ENCODE assay signal across 6 cellular contexts in the genomic region with DNA sequence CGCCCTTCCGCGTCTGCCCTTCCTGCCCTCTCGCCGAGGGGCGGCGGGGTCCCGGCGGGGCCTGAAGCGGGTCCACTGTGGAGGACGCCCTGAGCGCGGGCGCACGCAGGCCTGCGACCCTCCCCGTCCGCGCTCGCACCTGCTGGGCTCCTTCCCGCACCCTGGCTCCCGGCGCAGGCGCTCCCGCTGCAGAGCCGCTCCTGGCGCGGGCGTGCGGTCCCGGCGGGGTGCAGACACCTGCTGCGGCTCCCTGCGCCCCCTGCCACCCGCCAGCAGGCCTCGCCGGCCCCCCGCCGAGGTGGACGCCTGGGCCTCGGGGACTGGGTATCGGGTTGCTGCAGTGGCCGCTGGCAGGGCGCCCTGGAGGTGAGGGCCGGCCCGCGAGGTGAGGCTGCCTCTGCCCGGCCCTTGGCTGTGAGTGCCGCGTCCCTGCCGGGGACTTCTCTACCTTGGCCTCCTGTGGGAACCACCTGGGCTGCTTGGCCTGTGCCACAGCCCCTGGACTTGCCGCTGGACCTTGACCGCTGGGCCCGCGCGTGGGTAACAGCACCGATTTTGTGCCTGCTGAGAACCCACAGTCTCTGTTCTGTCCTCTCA. TPM values are rescaled to one million over a fixed set of nuclear protein-coding genes. Genes with fewer than 3 reads are reported as not detected.
DNase-seq lines count a peak whose midpoint lies in the region; ATAC-seq, FAIRE-seq and TF ChIP-seq lines count a peak whose summit lies in the region.

No MANE protein-coding gene starts in this region.

- no peak for DNase-seq in CD8-positive, alpha-beta memory T cell
- DNase-seq in activated CD8-positive, alpha-beta T cell treated with anti-CD3 and anti-CD28 coated beads for 36 hours = no peak
- no peak for DNase-seq in frontal cortex (ENCODE audit: low spot score in 2 of 2)
- DNase-seq in LoVo (ENCODE audit: low spot score) = no peak

- peaks cover 0 to 3% (median 0%) of the 10 kb centered on the region in 3 donors for H3K36me3 Mint-ChIP-seq in CD8-positive, alpha-beta memory T cell
- no peaks in the 10 kb centered on the region for H3K36me3 Mint-ChIP-seq in activated CD8-positive, alpha-beta T cell treated with anti-CD3 and anti-CD28 coated beads for 36 hours (ENCODE audit: low read depth)

- no peak for TF ChIP-seq CTCF in activated CD8-positive, alpha-beta T cell treated with anti-CD3 and anti-CD28 coated beads for 36 hours (IDR thresholded peaks at IDR 0.05)
- no peak for TF ChIP-seq CTCF in liver (IDR thresholded peaks at IDR 0.05; ENCODE audit: low read depth, low read length, missing input control)

- peak overlapping the region; percentile 67 for H3K27ac ChIP-seq in CD8-positive, alpha-beta memory T cell (ENCODE audit: low read depth, low read length)
- peak overlapping the region; percentile 82 to 87 for H3K27ac ChIP-seq in liver (ENCODE audit: low read depth in 1 of 2, low read length in 2 of 2)

- peak overlapping the region in 1 of 2 donors; percentile 84 for H3K9ac ChIP-seq in liver (ENCODE audit: low read depth in 1 of 2, low read length in 2 of 2)

- no peaks in the 10 kb centered on the region for H3K27me3 Mint-ChIP-seq in CD8-positive, alpha-beta memory T cell
- H3K27me3 Mint-ChIP-seq in activated CD8-positive, alpha-beta T cell treated with anti-CD3 and anti-CD28 coated beads for 36 hours = no peaks in the 10 kb centered on the region

- H3K9me3 Mint-ChIP-seq in CD8-positive, alpha-beta memory T cell = no peaks in the 10 kb centered on the region
- no peaks in the 10 kb centered on the region for H3K9me3 Mint-ChIP-seq in activated CD8-positive, alpha-beta T cell treated with anti-CD3 and anti-CD28 coated beads for 36 hours

- H3K27ac Mint-ChIP-seq in CD8-positive, alpha-beta memory T cell = peak overlapping the region in 2 of 8 donors; percentile 60 to 75
- peak overlapping the region; percentile 15 for H3K27ac Mint-ChIP-seq in activated CD8-positive, alpha-beta T cell treated with anti-CD3 and anti-CD28 coated beads for 36 hours

- H3K27me3 ChIP-seq in CD8-positive, alpha-beta memory T cell (ENCODE audit: insufficient read depth, low read length, poor library complexity, severe bottlenecking) = no peaks in the 10 kb centered on the region
- H3K27me3 ChIP-seq in liver (ENCODE audit: control insufficient read depth in 4 of 4, insufficient read depth in 4 of 4, low read length in 3 of 4) = no peaks in the 10 kb centered on the region

- H3K9me3 ChIP-seq in CD8-positive, alpha-beta memory T cell (ENCODE audit: low read length) = no peaks in the 10 kb centered on the region
- H3K9me3 ChIP-seq in liver (ENCODE audit: control insufficient read depth in 4 of 4, low read length in 3 of 4) = no peaks in the 10 kb centered on the region

- 2% methylated on average over 57 of the region's 57 CpGs for WGBS in liver

- POLR2A ChIA-PET in CD8-positive, alpha-beta memory T cell (lab: Charles Lee) = interaction anchor here (1.4 kb wide), 1 partner anchor 27 kb away, joined by 5 read pairs; no protein-coding TSS in a partner anchor
- POLR2A ChIA-PET in activated CD8-positive, alpha-beta T cell treated with anti-CD3 and anti-CD28 coated beads for 36 hours (lab: Charles Lee) = no interaction called here

- intact Hi-C loops in activated CD8-positive, alpha-beta T cell treated with anti-CD3 and anti-CD28 coated beads for 36 hours (cut with micrococcal nuclease) = no loop called here

- peaks cover 15% of the 10 kb centered on the region for H3K4me1 ChIP-seq in CD8-positive, alpha-beta memory T cell (ENCODE audit: insufficient read depth, low read length)
- H3K4me1 ChIP-seq in liver (ENCODE audit: control insufficient read depth in 4 of 4, insufficient read depth in 4 of 4, low read length in 3 of 4) = peaks cover 10 to 37% (median 33%) of the 10 kb centered on the region in 4 donors

- H3K4me3 ChIP-seq in CD8-positive, alpha-beta memory T cell (ENCODE audit: low read length) = peak overlapping the region; percentile 56
- peak overlapping the region; percentile 66 to 84 (median 80) for H3K4me3 ChIP-seq in liver (ENCODE audit: low read depth in 1 of 3, low read length in 3 of 3)

- no peak for TF ChIP-seq RAD21 in liver (IDR thresholded peaks at IDR 0.05)

- peak overlapping the region; percentile 16 to 91 (median 80) for H3K4me3 Mint-ChIP-seq in CD8-positive, alpha-beta memory T cell
- peak overlapping the region; percentile 80 for H3K4me3 Mint-ChIP-seq in activated CD8-positive, alpha-beta T cell treated with anti-CD3 and anti-CD28 coated beads for 36 hours

- CTCF ChIA-PET in CD8-positive, alpha-beta memory T cell (lab: Charles Lee) = no interaction called here
- CTCF ChIA-PET in activated CD8-positive, alpha-beta T cell treated with anti-CD3 and anti-CD28 coated beads for 36 hours (lab: Charles Lee) = no interaction called here

- H3K4me1 Mint-ChIP-seq in CD8-positive, alpha-beta memory T cell = peaks cover 14 to 34% (median 17%) of the 10 kb centered on the region in 3 donors
- peaks cover 23% of the 10 kb centered on the region for H3K4me1 Mint-ChIP-seq in activated CD8-positive, alpha-beta T cell treated with anti-CD3 and anti-CD28 coated beads for 36 hours (ENCODE audit: low read depth)

- FAIRE-seq in frontal cortex (lab: Jason Lieb, UNC) = no peak

- peak; percentile 13 for ATAC-seq in HG02588 (IDR thresholded peaks at IDR 0.05; ENCODE audit: unreplicated experiment)
- no peak for ATAC-seq in activated CD8-positive, alpha-beta T cell treated with anti-CD3 and anti-CD28 coated beads for 36 hours

- H3K36me3 ChIP-seq in CD8-positive, alpha-beta memory T cell (ENCODE audit: insufficient read depth, low read length) = no peaks in the 10 kb centered on the region
- no peaks in the 10 kb centered on the region for H3K36me3 ChIP-seq in liver (ENCODE audit: control insufficient read depth in 4 of 4, insufficient read depth in 3 of 4, low read depth in 1 of 4, low read length in 3 of 4)

TF ChIP-seq in liver, 16 proteins besides CTCF, POLR2A, EP300 and RAD21 (continues in another document):
- TF ChIP-seq EGR1 (IDR thresholded peaks at IDR 0.05; ENCODE audit: low read depth in 2 of 2) = no peak
- TF ChIP-seq HNF4A (conservative IDR thresholded peaks at IDR 0.05) = peak; percentile 27 to 50
- no peak for TF ChIP-seq NR2F2 (IDR thresholded peaks at IDR 0.05)
- no peak for TF ChIP-seq TAF1 (conservative IDR thresholded peaks at IDR 0.05)
- TF ChIP-seq JUND (IDR thresholded peaks at IDR 0.05) = no peak
- TF ChIP-seq YY1 (IDR thresholded peaks at IDR 0.05) = no peak
- TF ChIP-seq, protein P1, sequence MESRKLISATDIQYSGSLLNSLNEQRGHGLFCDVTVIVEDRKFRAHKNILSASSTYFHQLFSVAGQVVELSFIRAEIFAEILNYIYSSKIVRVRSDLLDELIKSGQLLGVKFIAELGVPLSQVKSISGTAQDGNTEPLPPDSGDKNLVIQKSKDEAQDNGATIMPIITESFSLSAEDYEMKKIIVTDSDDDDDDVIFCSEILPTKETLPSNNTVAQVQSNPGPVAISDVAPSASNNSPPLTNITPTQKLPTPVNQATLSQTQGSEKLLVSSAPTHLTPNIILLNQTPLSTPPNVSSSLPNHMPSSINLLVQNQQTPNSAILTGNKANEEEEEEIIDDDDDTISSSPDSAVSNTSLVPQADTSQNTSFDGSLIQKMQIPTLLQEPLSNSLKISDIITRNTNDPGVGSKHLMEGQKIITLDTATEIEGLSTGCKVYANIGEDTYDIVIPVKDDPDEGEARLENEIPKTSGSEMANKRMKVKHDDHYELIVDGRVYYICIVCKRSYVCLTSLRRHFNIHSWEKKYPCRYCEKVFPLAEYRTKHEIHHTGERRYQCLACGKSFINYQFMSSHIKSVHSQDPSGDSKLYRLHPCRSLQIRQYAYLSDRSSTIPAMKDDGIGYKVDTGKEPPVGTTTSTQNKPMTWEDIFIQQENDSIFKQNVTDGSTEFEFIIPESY (IDR thresholded peaks at IDR 0.05) = no peak
- no peak for TF ChIP-seq GABPA (IDR thresholded peaks at IDR 0.05 in 1 of 2, conservative IDR thresholded peaks at IDR 0.05 in 1 of 2)
- TF ChIP-seq RXRA (IDR thresholded peaks at IDR 0.05) = no peak
- peak; percentile 21 for TF ChIP-seq SP1 (IDR thresholded peaks at IDR 0.05)
- TF ChIP-seq, protein P2, sequence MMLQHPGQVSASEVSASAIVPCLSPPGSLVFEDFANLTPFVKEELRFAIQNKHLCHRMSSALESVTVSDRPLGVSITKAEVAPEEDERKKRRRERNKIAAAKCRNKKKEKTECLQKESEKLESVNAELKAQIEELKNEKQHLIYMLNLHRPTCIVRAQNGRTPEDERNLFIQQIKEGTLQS (IDR thresholded peaks at IDR 0.05) = no peak
- TF ChIP-seq HNF4G (IDR thresholded peaks at IDR 0.05) = no peak

RNA-seq across cellular contexts. Expression of a gene that starts 0.6 kb away (rescaled TPM):
- total RNA-seq in CD8-positive, alpha-beta memory T cell = 10 to 100 TPM; 30.8 to 35.2 TPM
- polyA plus RNA-seq in CD8-positive, alpha-beta memory T cell = 54.4 TPM
- total RNA-seq in activated CD8-positive, alpha-beta T cell treated with anti-CD3 and anti-CD28 coated beads for 36 hours = 10 to 100 TPM; 29.0 TPM
- 10 to 100 TPM in 1 of 2 donors, 1 to 10 TPM in 1; 9.8 to 31.6 TPM for total RNA-seq in liver
- polyA plus RNA-seq in liver = 10 to 100 TPM; 19.9 to 26.9 TPM
- 13.0 TPM for total RNA-seq in frontal cortex

RNA-seq across cellular contexts. Expression of a gene that starts 12.7 kb away (rescaled TPM):
- 10 to 100 TPM; 68.9 to 74.6 TPM for total RNA-seq in CD8-positive, alpha-beta memory T cell
- 37.0 TPM for polyA plus RNA-seq in CD8-positive, alpha-beta memory T cell
- total RNA-seq in activated CD8-positive, alpha-beta T cell treated with anti-CD3 and anti-CD28 coated beads for 36 hours = 10 to 100 TPM; 62.1 to 67.1 TPM
- total RNA-seq in liver (10 to 100 TPM; 37.5 to 48.2 TPM), frontal cortex (71.7 TPM)
- 10 to 100 TPM; 16.1 to 17.1 TPM for polyA plus RNA-seq in liver

RNA-seq across cellular contexts. Expression of a gene that starts 15.8 kb away (rescaled TPM):
- total RNA-seq in CD8-positive, alpha-beta memory T cell = 10 to 100 TPM; 71.2 to 72.5 TPM
- polyA plus RNA-seq in CD8-positive, alpha-beta memory T cell = 11.2 TPM
- 10 to 100 TPM; 45.9 to 46.5 TPM for total RNA-seq in activated CD8-positive, alpha-beta T cell treated with anti-CD3 and anti-CD28 coated beads for 36 hours
- 1 to 10 TPM; 7.0 to 7.1 TPM for total RNA-seq in liver
- polyA plus RNA-seq in liver = 1 to 10 TPM; 2.4 to 7.0 TPM
- total RNA-seq in frontal cortex = 19.6 TPM

RNA-seq across cellular contexts. Expression of a gene that starts 27.4 kb away (rescaled TPM):
- 10 to 100 TPM; 37.3 to 38.2 TPM for total RNA-seq in CD8-positive, alpha-beta memory T cell
- 31.3 TPM for polyA plus RNA-seq in CD8-positive, alpha-beta memory T cell
- 10 to 100 TPM; 33.7 to 35.0 TPM for total RNA-seq in activated CD8-positive, alpha-beta T cell treated with anti-CD3 and anti-CD28 coated beads for 36 hours
- 10 to 100 TPM in 1 of 2 donors, 1 to 10 TPM in 1; 9.4 to 18.9 TPM for total RNA-seq in liver
- 10 to 100 TPM in 1 of 2 donors, 1 to 10 TPM in 1; 7.9 to 15.1 TPM for polyA plus RNA-seq in liver
- 21.6 TPM for total RNA-seq in frontal cortex

RNA-seq across cellular contexts. Expression of a gene that starts 54.4 kb away (rescaled TPM):
- total RNA-seq in CD8-positive, alpha-beta memory T cell = 10 to 100 TPM; 65.9 to 68.2 TPM
- 44.9 TPM for polyA plus RNA-seq in CD8-positive, alpha-beta memory T cell
- 10 to 100 TPM; 42.8 to 43.9 TPM for total RNA-seq in activated CD8-positive, alpha-beta T cell treated with anti-CD3 and anti-CD28 coated beads for 36 hours
- 10 to 100 TPM; 31.7 to 34.4 TPM for total RNA-seq in liver
- polyA plus RNA-seq in liver = 100 to 1,000 TPM in 1 of 2 donors, 10 to 100 TPM in 1; 64.3 to 120 TPM
- 22.4 TPM for total RNA-seq in frontal cortex
